Comparison of ENCODE assay signal across 9 cellular contexts in genomic region chr15:99476413-99477222, GRCh38.
DNase-seq lines count a peak whose midpoint lies in the region; ATAC-seq and TF ChIP-seq lines count a peak whose summit lies in the region.
"Had no signal": no experiment of that assay in that cellular context is flagged by ENCODE, and none has a peak within 500 bp of the region (broad histone marks: within the 10 kb centered on the region; RNA-seq: fewer than 3 reads in every experiment).

No MANE protein-coding gene starts in this region.

- peak overlapping the region; percentile 46 for H2AFZ ChIP-seq in fibroblast of lung (ENCODE audit: low read length)

- H3K9me3 ChIP-seq in WERI-Rb-1 (ENCODE audit: severe bottlenecking) = no peaks in the 10 kb centered on the region
- no peaks in the 10 kb centered on the region for H3K9me3 ChIP-seq in fibroblast of lung (ENCODE audit: control insufficient read depth, insufficient read depth, low read depth, low read length)

- no peaks in the 10 kb centered on the region for H3K79me2 ChIP-seq in fibroblast of lung (ENCODE audit: control insufficient read depth, insufficient read depth, low read length)

- peaks cover 24% of the 10 kb centered on the region for H3K4me1 ChIP-seq in fibroblast of lung (ENCODE audit: control insufficient read depth, extremely low read depth, insufficient read depth, low read length)

- H3K27ac ChIP-seq in HL-60 (replicated peaks) (no peak overlapping the region), WERI-Rb-1 (no peak overlapping the region), fibroblast of lung (ENCODE audit: insufficient read depth, low read length) (peak overlapping the region; percentile 83)
- H3K27ac ChIP-seq: cardiac muscle cell had no signal

- TF ChIP-seq CTCF in HL-60 (IDR thresholded peaks at IDR 0.05; ENCODE audit: insufficient read depth, low read length) = no peak
- TF ChIP-seq CTCF in WERI-Rb-1 (IDR thresholded peaks at IDR 0.05; ENCODE audit: low read depth, low read length) = no peak
- no peak for TF ChIP-seq CTCF in fibroblast of lung (conservative IDR thresholded peaks at IDR 0.05 in 1 of 2, IDR thresholded peaks at IDR 0.05 in 1 of 2; ENCODE audit: low read depth in 1 of 2, low read length in 2 of 2)

- peak overlapping the region; percentile 57 for H3K9ac ChIP-seq in fibroblast of lung (ENCODE audit: insufficient read depth, low read length)

- H3K36me3 ChIP-seq in WERI-Rb-1 = no peaks in the 10 kb centered on the region
- no peaks in the 10 kb centered on the region for H3K36me3 ChIP-seq in fibroblast of lung (ENCODE audit: control insufficient read depth, insufficient read depth, low read length)
- H3K36me3 ChIP-seq: cardiac muscle cell had no signal

- H3K4me3 ChIP-seq in HL-60 (replicated peaks; ENCODE audit: insufficient read depth, low read length) (no peak overlapping the region), WERI-Rb-1 (ENCODE audit: low read depth, low read length) (no peak overlapping the region), fibroblast of lung (replicated peaks in 1 of 4; ENCODE audit: control extremely low read depth in 1 of 4, insufficient read depth in 1 of 4, low read depth in 3 of 4, low read length in 4 of 4) (peak overlapping the region in 3 of 4 experiments; percentile 2 to 33 (median 8))
- H3K4me3 ChIP-seq: cardiac muscle cell had no signal

- peak; percentile 21 for DNase-seq in stimulated activated CD8-positive, alpha-beta memory T cell treated with anti-CD3 and anti-CD28 coated beads, Interleukin-12 subunit alpha, Interleukin-12 subunit beta, amount 100 ng/mL, for 4 hours (ENCODE audit: low read depth)
- no peak for DNase-seq in stimulated activated CD8-positive, alpha-beta memory T cell treated with anti-CD3 and anti-CD28 coated beads, Interleukin-4, amount 100 ng/mL, for 48 hours
- DNase-seq in HL-60 (ENCODE audit: low read depth in 1 of 2, low spot score in 1 of 2) = peak; percentile 49 to 86
- DNase-seq in WERI-Rb-1 = peak; percentile 40
- DNase-seq in fibroblast of lung (ENCODE audit: low read depth in 2 of 2) = peak; percentile 99 to 100
- DNase-seq in occipital lobe (lab: John Stamatoyannopoulos, UW) = peak; percentile 64
- no peak for DNase-seq in NCI-H526 (lab: John Stamatoyannopoulos, UW)

- no peaks in the 10 kb centered on the region for H4K20me1 ChIP-seq in fibroblast of lung (ENCODE audit: control insufficient read depth, extremely low read depth, insufficient read depth, low read length)

- peak overlapping the region; percentile 28 for H3K4me2 ChIP-seq in fibroblast of lung (ENCODE audit: extremely low read depth, insufficient read depth, low read length)

- no peak for ATAC-seq in GM18861 (IDR thresholded peaks at IDR 0.05; ENCODE audit: unreplicated experiment)

- no peaks in the 10 kb centered on the region for H3K27me3 ChIP-seq in HL-60 (ENCODE audit: insufficient read depth, poor library complexity, severe bottlenecking)
- H3K27me3 ChIP-seq in WERI-Rb-1 (ENCODE audit: insufficient read depth, low read depth, severe bottlenecking) = no peaks in the 10 kb centered on the region
- no peaks in the 10 kb centered on the region for H3K27me3 ChIP-seq in fibroblast of lung (ENCODE audit: control insufficient read depth, insufficient read depth, low read length)
- H3K27me3 ChIP-seq: cardiac muscle cell had no signal

Comparison
In these comparisons a context has a peak if more than half of its experiments do, and no peak if none do; other contexts are left out.
1. DNase-seq: peak in stimulated activated CD8-positive, alpha-beta memory T cell treated with anti-CD3 and anti-CD28 coated beads, Interleukin-12 subunit alpha, Interleukin-12 subunit beta, amount 100 ng/mL, for 4 hours (single experiment), HL-60 (2 of 2), WERI-Rb-1 (single experiment), fibroblast of lung (2 of 2) and occipital lobe (single experiment); none in stimulated activated CD8-positive, alpha-beta memory T cell treated with anti-CD3 and anti-CD28 coated beads, Interleukin-4, amount 100 ng/mL, for 48 hours (single experiment) and NCI-H526 (0 of 2).
2. H3K4me3 ChIP-seq: peak in fibroblast of lung (3 of 4); none in HL-60 (single experiment) and WERI-Rb-1 (single experiment).